ENCODE assay signal across 8 cellular contexts in the genomic region with DNA sequence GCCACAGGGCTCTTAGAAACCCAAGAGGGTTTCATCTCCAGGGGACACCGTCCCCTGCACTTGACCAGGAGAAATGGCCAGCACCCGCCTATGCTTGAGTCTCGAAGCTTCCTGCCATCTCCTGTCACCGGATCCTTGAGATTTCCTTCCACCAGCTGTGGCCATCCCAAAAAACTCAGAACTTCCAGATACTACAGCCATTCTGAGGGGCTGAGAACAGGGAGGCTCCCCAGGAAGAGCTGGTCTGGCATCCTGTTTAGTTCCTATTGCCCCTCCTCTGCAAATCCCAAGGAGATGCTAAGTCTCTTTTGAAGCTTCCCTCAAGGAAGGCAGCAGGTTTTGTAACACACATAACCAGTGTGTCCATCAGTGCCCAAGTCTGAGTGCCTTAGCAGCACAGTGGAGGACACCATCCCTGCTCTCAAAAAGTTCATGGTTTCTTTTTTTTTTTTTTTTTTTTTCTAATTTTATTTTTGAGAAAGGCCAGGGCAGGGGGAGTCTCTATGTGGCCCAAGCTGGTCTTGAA. TPM values are rescaled to one million over a fixed set of nuclear protein-coding genes. Genes with fewer than 3 reads are reported as not detected.
A peak's percentile ranks its signal among the peaks of the same experiment; 100 is the strongest.
DNase-seq lines count a peak whose midpoint lies in the region; ATAC-seq lines count a peak whose summit lies in the region.

No MANE protein-coding gene starts in this region.

- peak overlapping the region; percentile 94 for H3K4me3 Mint-ChIP-seq in T-helper 2 cell treated with Interferon-gamma antibody and Interleukin-4, amounts not matched to agents 5 μg/mL and 100 μg/mL, for 36 hours
- H3K4me3 Mint-ChIP-seq in activated T-helper 17 cell treated with anti-CD3 and anti-CD28 coated beads, Interleukin-2, amount 50 U/mL, for 72 hours, result peak overlapping the region; percentile 96
- H3K4me3 Mint-ChIP-seq in immature natural killer cell, result peak overlapping the region; percentile 87 to 90 (median 89)

- peak overlapping the region; percentile 81 for H3K27ac ChIP-seq in subcutaneous abdominal adipose tissue (ENCODE audit: low read depth, low read length)

- H3K27me3 ChIP-seq in subcutaneous abdominal adipose tissue (ENCODE audit: control insufficient read depth in 5 of 5, insufficient read depth in 4 of 5, low read length in 5 of 5), result no peaks in the 10 kb centered on the region

- ATAC-seq in activated T-helper 17 cell treated with anti-CD3 and anti-CD28 coated beads, Interleukin-2, amount 50 U/mL, for 72 hours (replicated peaks), result no peak
- no peak for ATAC-seq in GM21717 (IDR thresholded peaks at IDR 0.05; ENCODE audit: unreplicated experiment)
- no peak for ATAC-seq in HG02642 (IDR thresholded peaks at IDR 0.05; ENCODE audit: poor library complexity, unreplicated experiment)

- H3K4me1 ChIP-seq in subcutaneous abdominal adipose tissue (ENCODE audit: control insufficient read depth in 5 of 5, insufficient read depth in 5 of 5, low read length in 5 of 5), result peaks cover 8 to 70% (median 65%) of the 10 kb centered on the region in 5 donors

- DNase-seq in T-helper 2 cell treated with Interferon-gamma antibody and Interleukin-4, amounts not matched to agents 5 μg/mL and 100 μg/mL, for 36 hours (ENCODE audit: low spot score), result no peak
- DNase-seq in T-helper 2 cell (no peak), immature natural killer cell (no peak), NCI-H82 treated with DMSO at 0.1 percent for 48 hours (lab: John Stamatoyannopoulos, UW; ENCODE audit: unreplicated experiment) (no peak)

- H3K36me3 Mint-ChIP-seq in T-helper 2 cell treated with Interferon-gamma antibody and Interleukin-4, amounts not matched to agents 5 μg/mL and 100 μg/mL, for 36 hours (ENCODE audit: low read depth), result peaks cover 47% of the 10 kb centered on the region
- H3K36me3 Mint-ChIP-seq in activated T-helper 17 cell treated with anti-CD3 and anti-CD28 coated beads, Interleukin-2, amount 50 U/mL, for 72 hours (ENCODE audit: low read depth), result peaks cover 72% of the 10 kb centered on the region
- H3K36me3 Mint-ChIP-seq in immature natural killer cell, result no peaks in the 10 kb centered on the region

- H3K4me3 ChIP-seq in subcutaneous abdominal adipose tissue (ENCODE audit: low read depth in 1 of 5, low read length in 5 of 5), result peak overlapping the region; percentile 73 to 85 (median 81)

- no peaks in the 10 kb centered on the region for H3K9me3 Mint-ChIP-seq in T-helper 2 cell treated with Interferon-gamma antibody and Interleukin-4, amounts not matched to agents 5 μg/mL and 100 μg/mL, for 36 hours
- H3K9me3 Mint-ChIP-seq in activated T-helper 17 cell treated with anti-CD3 and anti-CD28 coated beads, Interleukin-2, amount 50 U/mL, for 72 hours, result no peaks in the 10 kb centered on the region
- H3K9me3 Mint-ChIP-seq in immature natural killer cell, result no peaks in the 10 kb centered on the region

- H3K36me3 ChIP-seq in subcutaneous abdominal adipose tissue (ENCODE audit: control insufficient read depth in 5 of 5, insufficient read depth in 5 of 5, low read length in 5 of 5), result peaks cover 0 to 21% (median 13%) of the 10 kb centered on the region in 5 donors

- no peaks in the 10 kb centered on the region for H3K9me3 ChIP-seq in subcutaneous abdominal adipose tissue (ENCODE audit: control insufficient read depth in 5 of 5, low read length in 5 of 5)

- H3K27ac Mint-ChIP-seq in T-helper 2 cell treated with Interferon-gamma antibody and Interleukin-4, amounts not matched to agents 5 μg/mL and 100 μg/mL, for 36 hours, result peak overlapping the region; percentile 95
- H3K27ac Mint-ChIP-seq in activated T-helper 17 cell treated with anti-CD3 and anti-CD28 coated beads, Interleukin-2, amount 50 U/mL, for 72 hours, result peak overlapping the region; percentile 96
- peak overlapping the region; percentile 86 to 94 (median 88) for H3K27ac Mint-ChIP-seq in immature natural killer cell

- peak overlapping the region in 4 of 5 donors; percentile 59 to 86 (median 82) for H3K9ac ChIP-seq in subcutaneous abdominal adipose tissue (ENCODE audit: low read length in 5 of 5)

- peaks cover 51% of the 10 kb centered on the region for H3K4me1 Mint-ChIP-seq in T-helper 2 cell treated with Interferon-gamma antibody and Interleukin-4, amounts not matched to agents 5 μg/mL and 100 μg/mL, for 36 hours (ENCODE audit: low read depth)
- peaks cover 25% of the 10 kb centered on the region for H3K4me1 Mint-ChIP-seq in activated T-helper 17 cell treated with anti-CD3 and anti-CD28 coated beads, Interleukin-2, amount 50 U/mL, for 72 hours
- peaks cover 73 to 76% of the 10 kb centered on the region in 2 donors for H3K4me1 Mint-ChIP-seq in immature natural killer cell

- no peaks in the 10 kb centered on the region for H3K27me3 Mint-ChIP-seq in T-helper 2 cell treated with Interferon-gamma antibody and Interleukin-4, amounts not matched to agents 5 μg/mL and 100 μg/mL, for 36 hours (ENCODE audit: low read depth)
- H3K27me3 Mint-ChIP-seq in activated T-helper 17 cell treated with anti-CD3 and anti-CD28 coated beads, Interleukin-2, amount 50 U/mL, for 72 hours, result no peaks in the 10 kb centered on the region
- peaks cover 26 to 47% (median 40%) of the 10 kb centered on the region in 3 donors for H3K27me3 Mint-ChIP-seq in immature natural killer cell (ENCODE audit: low read depth in 3 of 3)

RNA-seq across cellular contexts. Expression of gene UBALD2, which starts 2.0 kb away (rescaled TPM):
- 100 to 1,000 TPM; 173 to 187 TPM for total RNA-seq in activated T-helper 17 cell treated with anti-CD3 and anti-CD28 coated beads, Interleukin-2, amount 50 U/mL, for 72 hours
- 1 to 10 TPM; 1.5 to 4.5 (median 3.9) TPM for polyA plus RNA-seq in immature natural killer cell

RNA-seq across cellular contexts. Expression of gene RNF157, which starts 26.8 kb away (rescaled TPM):
- total RNA-seq in activated T-helper 17 cell treated with anti-CD3 and anti-CD28 coated beads, Interleukin-2, amount 50 U/mL, for 72 hours, result 10 to 100 TPM; 15.5 to 17.4 TPM
- 1 to 10 TPM in 2 of 3 donors, under 1 TPM in 1; 0.69 to 3.0 (median 1.2) TPM for polyA plus RNA-seq in immature natural killer cell

RNA-seq across cellular contexts. Expression of gene QRICH2, which starts 41.0 kb away (rescaled TPM):
- 1 to 10 TPM in 1 of 2 donors, under 1 TPM in 1; 0.85 to 2.1 TPM for total RNA-seq in activated T-helper 17 cell treated with anti-CD3 and anti-CD28 coated beads, Interleukin-2, amount 50 U/mL, for 72 hours
- under 1 TPM in 1 of 3 donors, not detected in 2; 0.28 TPM for polyA plus RNA-seq in immature natural killer cell
